1 cellular context compared by ENCODE assay signal in the genomic region with DNA sequence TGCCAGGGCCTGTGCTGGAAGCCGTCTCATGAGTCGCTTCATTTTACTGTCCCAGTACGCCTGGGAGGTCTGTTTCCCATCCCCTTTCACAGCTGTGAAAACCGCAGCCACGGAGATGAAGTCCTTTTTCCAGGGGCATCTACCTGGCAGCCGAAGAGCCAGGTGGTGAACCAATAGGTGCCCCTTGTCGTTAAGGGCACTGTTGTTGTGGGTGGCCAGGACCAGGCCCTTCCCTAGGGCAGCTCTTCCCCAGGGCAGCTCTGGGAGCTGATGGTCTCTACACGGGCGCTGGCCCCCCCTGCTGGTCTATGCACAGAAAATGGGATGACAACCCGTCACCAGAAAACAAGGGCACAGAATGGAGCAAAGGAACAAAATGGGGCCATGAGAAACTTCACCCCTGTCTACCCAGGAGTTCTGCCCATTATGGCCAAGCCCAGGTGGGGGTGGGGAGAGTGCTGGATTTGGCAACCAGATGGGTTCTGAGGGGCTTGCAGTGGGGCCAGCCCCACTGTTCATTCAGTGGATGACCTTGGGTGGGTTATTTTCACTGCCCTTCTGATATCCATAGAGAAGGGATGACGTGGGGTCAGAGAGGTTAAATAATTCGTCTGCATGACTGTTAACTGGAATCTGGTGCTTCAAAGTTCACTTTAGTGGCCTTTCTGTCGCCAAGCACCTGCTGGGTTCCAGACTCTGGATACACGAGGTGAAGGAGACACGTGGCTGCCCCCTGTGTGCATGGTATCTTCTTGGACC.
A peak's percentile ranks its signal among the peaks of the same experiment; 100 is the strongest.
TF ChIP-seq lines count a peak whose summit lies in the region.

No MANE protein-coding gene starts in this region.

TF ChIP-seq in HepG2, 621 proteins besides CTCF, POLR2A, EP300 and RAD21 (continued from another document and continues in another):
- TF ChIP-seq, protein P1, sequence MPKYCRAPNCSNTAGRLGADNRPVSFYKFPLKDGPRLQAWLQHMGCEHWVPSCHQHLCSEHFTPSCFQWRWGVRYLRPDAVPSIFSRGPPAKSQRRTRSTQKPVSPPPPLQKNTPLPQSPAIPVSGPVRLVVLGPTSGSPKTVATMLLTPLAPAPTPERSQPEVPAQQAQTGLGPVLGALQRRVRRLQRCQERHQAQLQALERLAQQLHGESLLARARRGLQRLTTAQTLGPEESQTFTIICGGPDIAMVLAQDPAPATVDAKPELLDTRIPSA (CRISPR knock-in tag; IDR thresholded peaks at IDR 0.05; ENCODE audit: borderline replicate concordance) = no peak
- no peak for TF ChIP-seq GLI4 (CRISPR knock-in tag; IDR thresholded peaks at IDR 0.05; ENCODE audit: borderline replicate concordance)
- TF ChIP-seq, protein P2, sequence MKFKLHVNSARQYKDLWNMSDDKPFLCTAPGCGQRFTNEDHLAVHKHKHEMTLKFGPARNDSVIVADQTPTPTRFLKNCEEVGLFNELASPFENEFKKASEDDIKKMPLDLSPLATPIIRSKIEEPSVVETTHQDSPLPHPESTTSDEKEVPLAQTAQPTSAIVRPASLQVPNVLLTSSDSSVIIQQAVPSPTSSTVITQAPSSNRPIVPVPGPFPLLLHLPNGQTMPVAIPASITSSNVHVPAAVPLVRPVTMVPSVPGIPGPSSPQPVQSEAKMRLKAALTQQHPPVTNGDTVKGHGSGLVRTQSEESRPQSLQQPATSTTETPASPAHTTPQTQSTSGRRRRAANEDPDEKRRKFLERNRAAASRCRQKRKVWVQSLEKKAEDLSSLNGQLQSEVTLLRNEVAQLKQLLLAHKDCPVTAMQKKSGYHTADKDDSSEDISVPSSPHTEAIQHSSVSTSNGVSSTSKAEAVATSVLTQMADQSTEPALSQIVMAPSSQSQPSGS (CRISPR knock-in tag; IDR thresholded peaks at IDR 0.05) = no peak
- no peak for TF ChIP-seq NCOR1 (IDR thresholded peaks at IDR 0.05; ENCODE audit: borderline replicate concordance, low read length)
- peak; percentile 66; the same call in 1 of the 2 replicates for TF ChIP-seq GTF2F1 (IDR thresholded peaks at IDR 0.05; ENCODE audit: low read length)
- TF ChIP-seq, protein P3, sequence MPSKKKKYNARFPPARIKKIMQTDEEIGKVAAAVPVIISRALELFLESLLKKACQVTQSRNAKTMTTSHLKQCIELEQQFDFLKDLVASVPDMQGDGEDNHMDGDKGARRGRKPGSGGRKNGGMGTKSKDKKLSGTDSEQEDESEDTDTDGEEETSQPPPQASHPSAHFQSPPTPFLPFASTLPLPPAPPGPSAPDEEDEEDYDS (CRISPR knock-in tag; IDR thresholded peaks at IDR 0.05) = no peak
- peak; percentile 80 for TF ChIP-seq ZFX (CRISPR knock-in tag; IDR thresholded peaks at IDR 0.05; ENCODE audit: low read depth)
- TF ChIP-seq, protein P4, sequence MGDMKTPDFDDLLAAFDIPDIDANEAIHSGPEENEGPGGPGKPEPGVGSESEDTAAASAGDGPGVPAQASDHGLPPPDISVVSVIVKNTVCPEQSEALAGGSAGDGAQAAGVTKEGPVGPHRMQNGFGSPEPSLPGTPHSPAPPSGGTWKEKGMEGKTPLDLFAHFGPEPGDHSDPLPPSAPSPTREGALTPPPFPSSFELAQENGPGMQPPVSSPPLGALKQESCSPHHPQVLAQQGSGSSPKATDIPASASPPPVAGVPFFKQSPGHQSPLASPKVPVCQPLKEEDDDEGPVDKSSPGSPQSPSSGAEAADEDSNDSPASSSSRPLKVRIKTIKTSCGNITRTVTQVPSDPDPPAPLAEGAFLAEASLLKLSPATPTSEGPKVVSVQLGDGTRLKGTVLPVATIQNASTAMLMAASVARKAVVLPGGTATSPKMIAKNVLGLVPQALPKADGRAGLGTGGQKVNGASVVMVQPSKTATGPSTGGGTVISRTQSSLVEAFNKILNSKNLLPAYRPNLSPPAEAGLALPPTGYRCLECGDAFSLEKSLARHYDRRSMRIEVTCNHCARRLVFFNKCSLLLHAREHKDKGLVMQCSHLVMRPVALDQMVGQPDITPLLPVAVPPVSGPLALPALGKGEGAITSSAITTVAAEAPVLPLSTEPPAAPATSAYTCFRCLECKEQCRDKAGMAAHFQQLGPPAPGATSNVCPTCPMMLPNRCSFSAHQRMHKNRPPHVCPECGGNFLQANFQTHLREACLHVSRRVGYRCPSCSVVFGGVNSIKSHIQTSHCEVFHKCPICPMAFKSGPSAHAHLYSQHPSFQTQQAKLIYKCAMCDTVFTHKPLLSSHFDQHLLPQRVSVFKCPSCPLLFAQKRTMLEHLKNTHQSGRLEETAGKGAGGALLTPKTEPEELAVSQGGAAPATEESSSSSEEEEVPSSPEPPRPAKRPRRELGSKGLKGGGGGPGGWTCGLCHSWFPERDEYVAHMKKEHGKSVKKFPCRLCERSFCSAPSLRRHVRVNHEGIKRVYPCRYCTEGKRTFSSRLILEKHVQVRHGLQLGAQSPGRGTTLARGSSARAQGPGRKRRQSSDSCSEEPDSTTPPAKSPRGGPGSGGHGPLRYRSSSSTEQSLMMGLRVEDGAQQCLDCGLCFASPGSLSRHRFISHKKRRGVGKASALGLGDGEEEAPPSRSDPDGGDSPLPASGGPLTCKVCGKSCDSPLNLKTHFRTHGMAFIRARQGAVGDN (CRISPR knock-in tag; IDR thresholded peaks at IDR 0.05) = peak; percentile 90
- TF ChIP-seq, protein P5, sequence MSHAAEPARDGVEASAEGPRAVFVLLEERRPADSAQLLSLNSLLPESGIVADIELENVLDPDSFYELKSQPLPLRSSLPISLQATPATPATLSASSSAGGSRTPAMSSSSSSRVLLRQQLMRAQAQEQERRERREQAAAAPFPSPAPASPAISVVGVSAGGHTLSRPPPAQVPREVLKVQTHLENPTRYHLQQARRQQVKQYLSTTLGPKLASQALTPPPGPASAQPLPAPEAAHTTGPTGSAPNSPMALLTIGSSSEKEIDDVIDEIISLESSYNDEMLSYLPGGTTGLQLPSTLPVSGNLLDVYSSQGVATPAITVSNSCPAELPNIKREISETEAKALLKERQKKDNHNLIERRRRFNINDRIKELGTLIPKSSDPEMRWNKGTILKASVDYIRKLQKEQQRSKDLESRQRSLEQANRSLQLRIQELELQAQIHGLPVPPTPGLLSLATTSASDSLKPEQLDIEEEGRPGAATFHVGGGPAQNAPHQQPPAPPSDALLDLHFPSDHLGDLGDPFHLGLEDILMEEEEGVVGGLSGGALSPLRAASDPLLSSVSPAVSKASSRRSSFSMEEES (CRISPR knock-in tag; IDR thresholded peaks at IDR 0.05) = no peak
- TF ChIP-seq ZNF746 (CRISPR knock-in tag; IDR thresholded peaks at IDR 0.05) = no peak
- TF ChIP-seq, protein P6, sequence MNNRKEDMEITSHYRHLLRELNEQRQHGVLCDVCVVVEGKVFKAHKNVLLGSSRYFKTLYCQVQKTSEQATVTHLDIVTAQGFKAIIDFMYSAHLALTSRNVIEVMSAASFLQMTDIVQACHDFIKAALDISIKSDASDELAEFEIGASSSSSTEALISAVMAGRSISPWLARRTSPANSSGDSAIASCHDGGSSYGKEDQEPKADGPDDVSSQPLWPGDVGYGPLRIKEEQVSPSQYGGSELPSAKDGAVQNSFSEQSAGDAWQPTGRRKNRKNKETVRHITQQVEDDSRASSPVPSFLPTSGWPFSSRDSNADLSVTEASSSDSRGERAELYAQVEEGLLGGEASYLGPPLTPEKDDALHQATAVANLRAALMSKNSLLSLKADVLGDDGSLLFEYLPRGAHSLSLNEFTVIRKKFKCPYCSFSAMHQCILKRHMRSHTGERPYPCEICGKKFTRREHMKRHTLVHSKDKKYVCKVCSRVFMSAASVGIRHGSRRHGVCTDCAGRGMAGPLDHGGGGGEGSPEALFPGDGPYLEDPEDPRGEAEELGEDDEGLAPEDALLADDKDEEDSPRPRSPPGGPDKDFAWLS (CRISPR knock-in tag; IDR thresholded peaks at IDR 0.05; ENCODE audit: borderline replicate concordance) = peak; percentile 91; the same call in 1 of the 2 replicates
- TF ChIP-seq, protein P7, sequence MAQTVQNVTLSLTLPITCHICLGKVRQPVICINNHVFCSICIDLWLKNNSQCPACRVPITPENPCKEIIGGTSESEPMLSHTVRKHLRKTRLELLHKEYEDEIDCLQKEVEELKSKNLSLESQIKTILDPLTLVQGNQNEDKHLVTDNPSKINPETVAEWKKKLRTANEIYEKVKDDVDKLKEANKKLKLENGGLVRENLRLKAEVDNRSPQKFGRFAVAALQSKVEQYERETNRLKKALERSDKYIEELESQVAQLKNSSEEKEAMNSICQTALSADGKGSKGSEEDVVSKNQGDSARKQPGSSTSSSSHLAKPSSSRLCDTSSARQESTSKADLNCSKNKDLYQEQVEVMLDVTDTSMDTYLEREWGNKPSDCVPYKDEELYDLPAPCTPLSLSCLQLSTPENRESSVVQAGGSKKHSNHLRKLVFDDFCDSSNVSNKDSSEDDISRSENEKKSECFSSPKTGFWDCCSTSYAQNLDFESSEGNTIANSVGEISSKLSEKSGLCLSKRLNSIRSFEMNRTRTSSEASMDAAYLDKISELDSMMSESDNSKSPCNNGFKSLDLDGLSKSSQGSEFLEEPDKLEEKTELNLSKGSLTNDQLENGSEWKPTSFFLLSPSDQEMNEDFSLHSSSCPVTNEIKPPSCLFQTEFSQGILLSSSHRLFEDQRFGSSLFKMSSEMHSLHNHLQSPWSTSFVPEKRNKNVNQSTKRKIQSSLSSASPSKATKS (CRISPR knock-in tag; IDR thresholded peaks at IDR 0.05) = no peak
- TF ChIP-seq MYNN (CRISPR knock-in tag; IDR thresholded peaks at IDR 0.05; ENCODE audit: low read depth) = no peak
- TF ChIP-seq NONO (IDR thresholded peaks at IDR 0.05) = no peak
- TF ChIP-seq NONO (CRISPR knock-in tag; conservative IDR thresholded peaks at IDR 0.05) = 0 out of 2 replicates have a peak, but pooled peaks have one; percentile 31
- TF ChIP-seq, protein P8, sequence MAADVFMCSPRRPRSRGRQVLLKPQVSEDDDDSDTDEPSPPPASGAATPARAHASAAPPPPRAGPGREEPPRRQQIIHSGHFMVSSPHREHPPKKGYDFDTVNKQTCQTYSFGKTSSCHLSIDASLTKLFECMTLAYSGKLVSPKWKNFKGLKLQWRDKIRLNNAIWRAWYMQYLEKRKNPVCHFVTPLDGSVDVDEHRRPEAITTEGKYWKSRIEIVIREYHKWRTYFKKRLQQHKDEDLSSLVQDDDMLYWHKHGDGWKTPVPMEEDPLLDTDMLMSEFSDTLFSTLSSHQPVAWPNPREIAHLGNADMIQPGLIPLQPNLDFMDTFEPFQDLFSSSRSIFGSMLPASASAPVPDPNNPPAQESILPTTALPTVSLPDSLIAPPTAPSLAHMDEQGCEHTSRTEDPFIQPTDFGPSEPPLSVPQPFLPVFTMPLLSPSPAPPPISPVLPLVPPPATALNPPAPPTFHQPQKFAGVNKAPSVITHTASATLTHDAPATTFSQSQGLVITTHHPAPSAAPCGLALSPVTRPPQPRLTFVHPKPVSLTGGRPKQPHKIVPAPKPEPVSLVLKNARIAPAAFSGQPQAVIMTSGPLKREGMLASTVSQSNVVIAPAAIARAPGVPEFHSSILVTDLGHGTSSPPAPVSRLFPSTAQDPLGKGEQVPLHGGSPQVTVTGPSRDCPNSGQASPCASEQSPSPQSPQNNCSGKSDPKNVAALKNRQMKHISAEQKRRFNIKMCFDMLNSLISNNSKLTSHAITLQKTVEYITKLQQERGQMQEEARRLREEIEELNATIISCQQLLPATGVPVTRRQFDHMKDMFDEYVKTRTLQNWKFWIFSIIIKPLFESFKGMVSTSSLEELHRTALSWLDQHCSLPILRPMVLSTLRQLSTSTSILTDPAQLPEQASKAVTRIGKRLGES (CRISPR knock-in tag; IDR thresholded peaks at IDR 0.05; ENCODE audit: borderline replicate concordance) = no peak
- TF ChIP-seq SP4 (CRISPR knock-in tag; IDR thresholded peaks at IDR 0.05) = no peak
- no peak for TF ChIP-seq ZNF776 (CRISPR knock-in tag; IDR thresholded peaks at IDR 0.05)
- no peak for TF ChIP-seq RBFOX2 (IDR thresholded peaks at IDR 0.05; ENCODE audit: low read depth, low read length)
- no peak; the same call in 1 of the 2 replicates for TF ChIP-seq ZNF550 (CRISPR knock-in tag; IDR thresholded peaks at IDR 0.05; ENCODE audit: borderline replicate concordance)
- no peak for TF ChIP-seq ZNF615 (CRISPR knock-in tag; IDR thresholded peaks at IDR 0.05; ENCODE audit: borderline replicate concordance)
- TF ChIP-seq HNRNPUL1 (IDR thresholded peaks at IDR 0.05; ENCODE audit: low read depth, low read length) = no peak
- peak in 1 of 2 experiments; percentile 55; a peak in 2 of 4 replicates for TF ChIP-seq NR2F1 (CRISPR knock-in tag; IDR thresholded peaks at IDR 0.05)
- TF ChIP-seq ZNF160 (CRISPR knock-in tag; IDR thresholded peaks at IDR 0.05) = 0 out of 2 replicates have a peak, but pooled peaks have one; percentile 58
- TF ChIP-seq FOXO1 (CRISPR knock-in tag; IDR thresholded peaks at IDR 0.05) = peak; percentile 65; the same call in 1 of the 2 replicates
- peak; percentile 49 for TF ChIP-seq YY1 (IDR thresholded peaks at IDR 0.05; ENCODE audit: insufficient read depth, insufficient replicate concordance, low read depth, low read length)
- TF ChIP-seq, protein P9, sequence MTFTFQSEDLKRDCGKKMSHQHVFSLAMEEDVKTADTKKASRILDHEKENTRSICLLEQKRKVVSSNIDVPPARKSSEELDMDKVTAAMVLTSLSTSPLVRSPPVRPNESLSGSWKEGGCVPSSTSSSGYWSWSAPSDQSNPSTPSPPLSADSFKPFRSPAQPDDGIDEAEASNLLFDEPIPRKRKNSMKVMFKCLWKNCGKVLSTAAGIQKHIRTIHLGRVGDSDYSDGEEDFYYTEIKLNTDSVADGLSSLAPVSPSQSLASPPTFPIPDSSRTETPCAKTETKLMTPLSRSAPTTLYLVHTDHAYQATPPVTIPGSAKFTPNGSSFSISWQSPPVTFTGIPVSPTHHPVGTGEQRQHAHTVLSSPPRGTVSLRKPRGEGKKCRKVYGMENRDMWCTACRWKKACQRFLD (CRISPR knock-in tag; IDR thresholded peaks at IDR 0.05; ENCODE audit: borderline replicate concordance) = peak; percentile 87; the same call in 1 of the 2 replicates
- no peak for TF ChIP-seq ZNF616 (CRISPR knock-in tag; IDR thresholded peaks at IDR 0.05; ENCODE audit: low read depth)
- TF ChIP-seq, protein P10, sequence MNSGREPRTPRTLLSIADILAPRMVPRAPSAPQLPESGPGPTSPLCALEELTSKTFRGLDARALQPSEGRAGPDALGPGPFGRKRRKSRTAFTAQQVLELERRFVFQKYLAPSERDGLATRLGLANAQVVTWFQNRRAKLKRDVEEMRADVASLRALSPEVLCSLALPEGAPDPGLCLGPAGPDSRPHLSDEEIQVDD (CRISPR knock-in tag; IDR thresholded peaks at IDR 0.05; ENCODE audit: borderline replicate concordance) = no peak
- TF ChIP-seq ARHGAP35 (CRISPR knock-in tag; IDR thresholded peaks at IDR 0.05; ENCODE audit: borderline replicate concordance) = peak; percentile 69; the same call in 1 of the 2 replicates
- TF ChIP-seq ZBTB21 (CRISPR knock-in tag; IDR thresholded peaks at IDR 0.05) = no peak
- no peak for TF ChIP-seq SOX13 (IDR thresholded peaks at IDR 0.05)
- no peak for TF ChIP-seq SOX13 (CRISPR knock-in tag; conservative IDR thresholded peaks at IDR 0.05 in 1 of 2, IDR thresholded peaks at IDR 0.05 in 1 of 2)
- no peak for TF ChIP-seq KMT2B (CRISPR knock-in tag; IDR thresholded peaks at IDR 0.05)
- no peak for TF ChIP-seq GABPA (IDR thresholded peaks at IDR 0.05; ENCODE audit: low read depth, low read length)
- no peak for TF ChIP-seq GABPA (CRISPR knock-in tag; IDR thresholded peaks at IDR 0.05; ENCODE audit: low read depth)
- no peak for TF ChIP-seq ZFP1 (CRISPR knock-in tag; IDR thresholded peaks at IDR 0.05)
